ENCODE assay signal across 25 cellular contexts in genomic region chr15:35089556-35089955, GRCh38. TPM values are rescaled to one million over a fixed set of nuclear protein-coding genes. Genes with fewer than 3 reads are reported as not detected.
"Had no signal": no experiment of that assay in that cellular context is flagged by ENCODE, and none has a peak within 500 bp of the region (broad histone marks: within the 10 kb centered on the region; RNA-seq: fewer than 3 reads in every experiment).

No MANE protein-coding gene starts in this region.

- ATAC-seq: Panc1, PC-3, Right ventricle myocardium inferior, SK-N-SH treated with all-trans-retinoic acid at 6 μM for 48 hours had no signal

- DNase-seq: KBM-7, MG63, NCI-H1092, NCI-H1105 treated with DMSO at 0.1 percent for 48 hours, NCI-H1417 treated with DMSO at 0.1 percent for 48 hours, NCI-H146, NCI-H1694 treated with DMSO at 0.1 percent for 48 hours, NCI-H1930, NCI-H2081, NCI-H2107, NCI-H226, NCI-H446, NCI-H510A, NCI-H524 treated with DMSO at 0.1 percent for 48 hours, NCI-H69, NCI-H774, PC-3, SHP77 treated with DMSO at 0.1 percent for 48 hours, SJCRH30 had no signal

- H3K4me1 ChIP-seq: SJCRH30 had no signal

- H3K27ac ChIP-seq: HL-60, RWPE1, SJCRH30 had no signal

- H3K4me3 ChIP-seq: MG63, SJCRH30 had no signal

- H3K27me3 ChIP-seq: MG63 had no signal

- H3K36me3 ChIP-seq: MG63, SJCRH30 had no signal

- H3K9me3 ChIP-seq: MG63, SJCRH30 had no signal

RNA-seq across cellular contexts. Expression of gene NANOGP8, which starts 4.5 kb away (rescaled TPM):
- total RNA-seq: OCI-LY7, PC-3, Right ventricle myocardium inferior, SJCRH30 had no signal
